Comparison of ENCODE assay signal across 10 cellular contexts in genomic region chr1:164560504-164560903, GRCh38. TPM values are rescaled to one million over a fixed set of nuclear protein-coding genes. Genes with fewer than 3 reads are reported as not detected.
DNase-seq lines count a peak whose midpoint lies in the region; ATAC-seq, FAIRE-seq and TF ChIP-seq lines count a peak whose summit lies in the region.
"Had no signal": no experiment of that assay in that cellular context is flagged by ENCODE, and none has a peak within 500 bp of the region (broad histone marks: within the 10 kb centered on the region; RNA-seq: fewer than 3 reads in every experiment).

No MANE protein-coding gene starts in this region.

- no peak for TF ChIP-seq CTCF in type B pancreatic cell (conservative IDR thresholded peaks at IDR 0.05)

- H3K27ac ChIP-seq in ectodermal cell (ENCODE audit: insufficient read depth, low read depth, low read length, poor library complexity, severe bottlenecking) (peak overlapping the region; percentile 83), muscle layer of colon (ENCODE audit: low read depth, low read length) (peak overlapping the region; percentile 89)
- H3K27ac ChIP-seq: BLaER1 had no signal

- no peaks in the 10 kb centered on the region for H3K36me3 Mint-ChIP-seq in activated naive CD8-positive, alpha-beta T cell treated with anti-CD3 and anti-CD28 coated beads, Interleukin-2, amount 10 ng/mL, durations not matched to agents 7 days and 5 days
- H3K36me3 Mint-ChIP-seq in activated naive CD8-positive, alpha-beta T cell treated with anti-CD3 and anti-CD28 coated beads, Interleukin-2, amount 50 U/mL, for 24 hours (ENCODE audit: low read depth): no peaks in the 10 kb centered on the region
- H3K36me3 Mint-ChIP-seq in type B pancreatic cell: peaks cover 30% of the 10 kb centered on the region

- H3K36me3 ChIP-seq in ectodermal cell (ENCODE audit: control insufficient read depth, insufficient read depth, low read length): no peaks in the 10 kb centered on the region
- H3K36me3 ChIP-seq in muscle layer of colon (ENCODE audit: insufficient read depth, low read length): no peaks in the 10 kb centered on the region
- H3K36me3 ChIP-seq: BLaER1 had no signal

- peak overlapping the region; percentile 7 for H3K4me3 Mint-ChIP-seq in activated naive CD8-positive, alpha-beta T cell treated with anti-CD3 and anti-CD28 coated beads, Interleukin-2, amount 10 ng/mL, durations not matched to agents 7 days and 5 days
- no peak overlapping the region for H3K4me3 Mint-ChIP-seq in activated naive CD8-positive, alpha-beta T cell treated with anti-CD3 and anti-CD28 coated beads, Interleukin-2, amount 50 U/mL, for 24 hours
- peak overlapping the region; percentile 95 for H3K4me3 Mint-ChIP-seq in type B pancreatic cell

- POLR2A ChIA-PET in activated naive CD8-positive, alpha-beta T cell treated with anti-CD3 and anti-CD28 coated beads, Interleukin-2, amount 10 ng/mL, durations not matched to agents 7 days and 5 days (lab: Charles Lee): no interaction called here

- no peaks in the 10 kb centered on the region for H3K9me3 ChIP-seq in ectodermal cell (ENCODE audit: control insufficient read depth, low read length)
- no peaks in the 10 kb centered on the region for H3K9me3 ChIP-seq in muscle layer of colon (ENCODE audit: low read length)
- H3K9me3 ChIP-seq: BLaER1 had no signal

- no peak for FAIRE-seq in H54 (lab: Jason Lieb, UNC)

- H3K4me3 ChIP-seq in ectodermal cell (ENCODE audit: insufficient read depth, low read depth, low read length) (peak overlapping the region; percentile 73), muscle layer of colon (ENCODE audit: low read depth in 1 of 2, low read length in 2 of 2) (peak overlapping the region; percentile 84 to 90)
- H3K4me3 ChIP-seq: BLaER1 had no signal

- WGBS in ectodermal cell, 2 experiments: 0% methylated on average over 1 to 3 of the region's 3 CpGs

- peaks cover 30% of the 10 kb centered on the region for H3K27me3 Mint-ChIP-seq in activated naive CD8-positive, alpha-beta T cell treated with anti-CD3 and anti-CD28 coated beads, Interleukin-2, amount 10 ng/mL, durations not matched to agents 7 days and 5 days
- H3K27me3 Mint-ChIP-seq in activated naive CD8-positive, alpha-beta T cell treated with anti-CD3 and anti-CD28 coated beads, Interleukin-2, amount 50 U/mL, for 24 hours: peaks cover 34% of the 10 kb centered on the region
- no peaks in the 10 kb centered on the region for H3K27me3 Mint-ChIP-seq in type B pancreatic cell

- no peak for ATAC-seq in activated naive CD8-positive, alpha-beta T cell treated with anti-CD3 and anti-CD28 coated beads, Interleukin-2, amount 10 ng/mL, durations not matched to agents 7 days and 5 days (ENCODE audit: low read depth)
- ATAC-seq in activated naive CD8-positive, alpha-beta T cell treated with anti-CD3 and anti-CD28 coated beads, Interleukin-2, amount 50 U/mL, for 24 hours: no peak

- H3K4me1 ChIP-seq in ectodermal cell (ENCODE audit: control insufficient read depth, insufficient read depth, low read length): peaks cover 7% of the 10 kb centered on the region
- H3K4me1 ChIP-seq in muscle layer of colon (ENCODE audit: insufficient read depth, low read length): peaks cover 1% of the 10 kb centered on the region

- no peak for DNase-seq in activated naive CD8-positive, alpha-beta T cell treated with anti-CD3 and anti-CD28 coated beads, Interleukin-2, amount 10 ng/mL, durations not matched to agents 7 days and 5 days
- no peak for DNase-seq in activated naive CD8-positive, alpha-beta T cell treated with anti-CD3 and anti-CD28 coated beads, Interleukin-2, amount 50 U/mL, for 24 hours
- no peak for DNase-seq in type B pancreatic cell (ENCODE audit: extremely low spot score, unreplicated experiment)
- DNase-seq in H54 (ENCODE audit: insufficient read length, low spot score): no peak
- no peak for DNase-seq in DMS79 (lab: John Stamatoyannopoulos, UW)
- no peak for DNase-seq in activated effector memory CD4-positive, alpha-beta T cell treated with Interleukin-2 at 50 U/mL for 16 hours

- H3K9me3 Mint-ChIP-seq in activated naive CD8-positive, alpha-beta T cell treated with anti-CD3 and anti-CD28 coated beads, Interleukin-2, amount 10 ng/mL, durations not matched to agents 7 days and 5 days: peaks cover 1% of the 10 kb centered on the region
- peaks cover 3% of the 10 kb centered on the region for H3K9me3 Mint-ChIP-seq in activated naive CD8-positive, alpha-beta T cell treated with anti-CD3 and anti-CD28 coated beads, Interleukin-2, amount 50 U/mL, for 24 hours
- H3K9me3 Mint-ChIP-seq in type B pancreatic cell: no peaks in the 10 kb centered on the region
- H3K9me3 Mint-ChIP-seq: dendritic cell treated with granulocyte-macrophage colony-stimulating factor and Interleukin-4, amounts not matched to agents 40 ng/mL and 50 ng/mL, for 4 days had no signal

- peak overlapping the region; percentile 91 for H3K9ac ChIP-seq in muscle layer of colon (ENCODE audit: low read length)
- H3K9ac ChIP-seq: BLaER1 had no signal

- no peak for TF ChIP-seq POLR2A in H54 (IDR thresholded peaks at IDR 0.05; ENCODE audit: low read depth, low read length)

- H3K27ac Mint-ChIP-seq in activated naive CD8-positive, alpha-beta T cell treated with anti-CD3 and anti-CD28 coated beads, Interleukin-2, amount 10 ng/mL, durations not matched to agents 7 days and 5 days: no peak overlapping the region
- no peak overlapping the region for H3K27ac Mint-ChIP-seq in activated naive CD8-positive, alpha-beta T cell treated with anti-CD3 and anti-CD28 coated beads, Interleukin-2, amount 50 U/mL, for 24 hours
- H3K27ac Mint-ChIP-seq in type B pancreatic cell: peak overlapping the region; percentile 89
- H3K27ac Mint-ChIP-seq: dendritic cell treated with granulocyte-macrophage colony-stimulating factor and Interleukin-4, amounts not matched to agents 40 ng/mL and 50 ng/mL, for 4 days had no signal

- H3K4me1 Mint-ChIP-seq in activated naive CD8-positive, alpha-beta T cell treated with anti-CD3 and anti-CD28 coated beads, Interleukin-2, amount 10 ng/mL, durations not matched to agents 7 days and 5 days: peaks cover 4% of the 10 kb centered on the region
- H3K4me1 Mint-ChIP-seq in activated naive CD8-positive, alpha-beta T cell treated with anti-CD3 and anti-CD28 coated beads, Interleukin-2, amount 50 U/mL, for 24 hours: peaks cover 15% of the 10 kb centered on the region
- H3K4me1 Mint-ChIP-seq in type B pancreatic cell (ENCODE audit: unreplicated experiment): peaks cover 29% of the 10 kb centered on the region

- H3K27me3 ChIP-seq in ectodermal cell (ENCODE audit: control insufficient read depth, insufficient read depth, low read length, poor library complexity, severe bottlenecking): no peaks in the 10 kb centered on the region
- no peaks in the 10 kb centered on the region for H3K27me3 ChIP-seq in muscle layer of colon (ENCODE audit: control insufficient read depth in 1 of 2, insufficient read depth in 2 of 2, low read length in 2 of 2)

RNA-seq across cellular contexts. Expression of gene PBX1, which starts 1.5 kb away (rescaled TPM):
- under 1 TPM; 0.11 to 0.51 TPM for total RNA-seq in activated naive CD8-positive, alpha-beta T cell treated with anti-CD3 and anti-CD28 coated beads, Interleukin-2, amount 10 ng/mL, durations not matched to agents 7 days and 5 days
- 97.2 TPM for polyA plus RNA-seq in ectodermal cell (2013, experiment 1 of 4)
- polyA plus RNA-seq in ectodermal cell (2013, experiment 2 of 4): 92.0 TPM
- polyA plus RNA-seq in ectodermal cell (2013, experiment 3 of 4): 72.5 TPM
- polyA plus RNA-seq in ectodermal cell (2013, experiment 4 of 4): 89.3 TPM
- total RNA-seq in type B pancreatic cell (ENCODE audit: low replicate concordance): 257 and 324 TPM in 2 replicates

Comparison
In these comparisons a context has a peak if more than half of its experiments do, and no peak if none do; other contexts are left out.
1. RNA of gene PBX1, which starts 1.5 kb away (total RNA-seq): 257 to 324 TPM in type B pancreatic cell; 0.11 to 0.51 TPM in activated naive CD8-positive, alpha-beta T cell treated with anti-CD3 and anti-CD28 coated beads, Interleukin-2, amount 10 ng/mL, durations not matched to agents 7 days and 5 days; every median in the first group is over 100 times any median in the second.